1 cellular context compared by ENCODE assay signal in genomic region chr17:19752216-19753048, GRCh38.
TF ChIP-seq lines count a peak whose summit lies in the region.

No MANE protein-coding gene starts in this region.

TF ChIP-seq in GM23338, 12 proteins besides CTCF, POLR2A, EP300 and RAD21 (continued from another document):
- TF ChIP-seq ZNF462 (CRISPR knock-in tag; IDR thresholded peaks at IDR 0.05), result no peak
